Comparison of ENCODE assay signal across 10 cellular contexts in genomic region chr18:69958422-69958821, GRCh38. TPM values are rescaled to one million over a fixed set of nuclear protein-coding genes. Genes with fewer than 3 reads are reported as not detected.
A peak's percentile ranks its signal among the peaks of the same experiment; 100 is the strongest.
DNase-seq lines count a peak whose midpoint lies in the region; ATAC-seq lines count a peak whose summit lies in the region.
"Had no signal": no experiment of that assay in that cellular context is flagged by ENCODE, and none has a peak within 500 bp of the region (broad histone marks: within the 10 kb centered on the region; RNA-seq: fewer than 3 reads in every experiment).

No MANE protein-coding gene starts in this region.

- no peak overlapping the region for H3K4me3 Mint-ChIP-seq in activated T-cell treated with anti-CD3 and anti-CD28 coated beads, Interleukin-2, amount 50 U/mL, for 4 hours
- no peak overlapping the region for H3K4me3 Mint-ChIP-seq in activated T-cell treated with anti-CD3 and anti-CD28 coated beads, Interleukin-2, amount 50 U/mL, for 24 hours
- H3K4me3 Mint-ChIP-seq in stimulated activated effector memory CD8-positive, alpha-beta T cell treated with anti-CD3 and anti-CD28 coated beads, Interleukin-12 subunit alpha, Interleukin-12 subunit beta, amount 100 ng/mL, for 72 hours = no peak overlapping the region

- peaks cover 3% of the 10 kb centered on the region for H3K36me3 Mint-ChIP-seq in activated T-cell treated with anti-CD3 and anti-CD28 coated beads, Interleukin-2, amount 50 U/mL, for 4 hours (ENCODE audit: insufficient read depth)
- H3K36me3 Mint-ChIP-seq in activated T-cell treated with anti-CD3 and anti-CD28 coated beads, Interleukin-2, amount 50 U/mL, for 24 hours (ENCODE audit: low read depth) = peaks cover 14% of the 10 kb centered on the region
- H3K36me3 Mint-ChIP-seq in stimulated activated effector memory CD8-positive, alpha-beta T cell treated with anti-CD3 and anti-CD28 coated beads, Interleukin-12 subunit alpha, Interleukin-12 subunit beta, amount 100 ng/mL, for 72 hours = peaks cover 5% of the 10 kb centered on the region

- DNase-seq in activated T-cell treated with anti-CD3 and anti-CD28 coated beads, Interleukin-2, amount 50 U/mL, for 4 hours = no peak
- no peak for DNase-seq in activated T-cell treated with anti-CD3 and anti-CD28 coated beads, Interleukin-2, amount 50 U/mL, for 24 hours
- no peak for DNase-seq in stimulated activated effector memory CD8-positive, alpha-beta T cell treated with anti-CD3 and anti-CD28 coated beads, Interleukin-12 subunit alpha, Interleukin-12 subunit beta, amount 100 ng/mL, for 72 hours (ENCODE audit: low spot score in 2 of 2)
- DNase-seq in NCI-H226 (no peak), ecto neural progenitor cell (ENCODE audit: low spot score) (no peak), glomerular visceral epithelial cell (ENCODE audit: extremely low spot score) (no peak)
- DNase-seq: mesenchymal stem cell, T1000 had no signal

- peaks cover 12% of the 10 kb centered on the region for H3K4me1 Mint-ChIP-seq in activated T-cell treated with anti-CD3 and anti-CD28 coated beads, Interleukin-2, amount 50 U/mL, for 4 hours (ENCODE audit: low read depth)
- peaks cover 26% of the 10 kb centered on the region for H3K4me1 Mint-ChIP-seq in activated T-cell treated with anti-CD3 and anti-CD28 coated beads, Interleukin-2, amount 50 U/mL, for 24 hours (ENCODE audit: low read depth)
- H3K4me1 Mint-ChIP-seq in stimulated activated effector memory CD8-positive, alpha-beta T cell treated with anti-CD3 and anti-CD28 coated beads, Interleukin-12 subunit alpha, Interleukin-12 subunit beta, amount 100 ng/mL, for 72 hours = peaks cover 11% of the 10 kb centered on the region

- H3K27ac Mint-ChIP-seq in activated T-cell treated with anti-CD3 and anti-CD28 coated beads, Interleukin-2, amount 50 U/mL, for 24 hours = no peak overlapping the region
- H3K27ac Mint-ChIP-seq in stimulated activated effector memory CD8-positive, alpha-beta T cell treated with anti-CD3 and anti-CD28 coated beads, Interleukin-12 subunit alpha, Interleukin-12 subunit beta, amount 100 ng/mL, for 72 hours = peak overlapping the region; percentile 79

- H3K27me3 Mint-ChIP-seq in activated T-cell treated with anti-CD3 and anti-CD28 coated beads, Interleukin-2, amount 50 U/mL, for 4 hours (ENCODE audit: low read depth) = no peaks in the 10 kb centered on the region
- H3K27me3 Mint-ChIP-seq in activated T-cell treated with anti-CD3 and anti-CD28 coated beads, Interleukin-2, amount 50 U/mL, for 24 hours = no peaks in the 10 kb centered on the region

- H3K9me3 Mint-ChIP-seq in activated T-cell treated with anti-CD3 and anti-CD28 coated beads, Interleukin-2, amount 50 U/mL, for 4 hours = peaks cover 4% of the 10 kb centered on the region
- no peaks in the 10 kb centered on the region for H3K9me3 Mint-ChIP-seq in activated T-cell treated with anti-CD3 and anti-CD28 coated beads, Interleukin-2, amount 50 U/mL, for 24 hours
- H3K9me3 Mint-ChIP-seq in stimulated activated effector memory CD8-positive, alpha-beta T cell treated with anti-CD3 and anti-CD28 coated beads, Interleukin-12 subunit alpha, Interleukin-12 subunit beta, amount 100 ng/mL, for 72 hours = no peaks in the 10 kb centered on the region

- peak; percentile 71 to 79 for ATAC-seq in activated T-cell treated with anti-CD3 and anti-CD28 coated beads, Interleukin-2, amount 50 U/mL, for 4 hours
- ATAC-seq in GM21717 (IDR thresholded peaks at IDR 0.05; ENCODE audit: unreplicated experiment) = peak; percentile 64
- ATAC-seq in HG03442 (IDR thresholded peaks at IDR 0.05; ENCODE audit: unreplicated experiment) = peak; percentile 73
- ATAC-seq in stimulated activated effector memory CD8-positive, alpha-beta T cell treated with anti-CD3 and anti-CD28 coated beads, Interleukin-12 subunit alpha, Interleukin-12 subunit beta, amount 100 ng/mL, for 72 hours = peak; percentile 96

RNA-seq across cellular contexts. Expression of gene CD226, which starts 10.7 kb away (rescaled TPM):
- 100 to 1,000 TPM; 129 to 168 (median 129) TPM for total RNA-seq in activated T-cell treated with anti-CD3 and anti-CD28 coated beads, Interleukin-2, amount 50 U/mL, for 4 hours
